ENCODE assay signal across 1 cellular context in the genomic region with DNA sequence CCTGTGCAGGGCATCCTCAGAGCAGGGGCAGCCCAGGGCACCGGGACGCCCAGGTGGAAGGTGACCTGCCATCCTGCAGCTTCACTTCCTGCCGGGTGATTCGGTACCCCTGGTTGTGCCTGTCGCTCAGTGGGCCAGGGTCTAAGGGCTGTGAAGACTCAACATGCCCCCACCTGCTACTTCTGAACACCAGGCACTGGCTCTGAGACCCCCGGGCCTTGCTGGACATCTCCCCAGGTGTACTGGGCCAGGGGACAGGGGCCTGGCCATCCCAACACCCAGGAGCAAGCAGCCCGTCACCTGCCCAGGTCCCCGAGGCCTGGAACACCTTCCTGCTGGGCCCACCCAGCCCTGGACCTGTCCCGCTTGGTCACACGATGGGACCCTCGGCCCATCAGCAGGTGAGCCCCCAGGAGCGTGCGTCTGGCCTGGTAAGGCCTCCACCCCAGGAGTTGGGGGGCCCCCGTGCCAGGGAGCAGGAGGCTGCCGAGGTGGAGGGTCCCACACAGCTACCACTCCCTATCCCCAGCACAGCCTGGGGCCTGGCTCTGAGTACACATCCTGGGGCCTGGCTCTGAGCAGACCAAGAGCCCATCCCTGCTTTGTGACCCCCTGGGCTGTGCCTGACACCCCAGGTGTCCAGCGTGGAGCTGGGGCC.
TF ChIP-seq lines count a peak whose summit lies in the region.

No MANE protein-coding gene starts in this region.

TF ChIP-seq in A549, 52 proteins besides CTCF, POLR2A, EP300 and RAD21:
- TF ChIP-seq TFCP2L1 (CRISPR knock-in tag; IDR thresholded peaks at IDR 0.05): no peak
- no peak for TF ChIP-seq FOSB (CRISPR knock-in tag; IDR thresholded peaks at IDR 0.05)
- no peak for TF ChIP-seq KDM5A (IDR thresholded peaks at IDR 0.05)
- TF ChIP-seq MYC (IDR thresholded peaks at IDR 0.05; ENCODE audit: borderline replicate concordance, low read length): no peak
- TF ChIP-seq PHF8 (IDR thresholded peaks at IDR 0.05; ENCODE audit: borderline replicate concordance, low read depth): no peak
- TF ChIP-seq SMC3 (IDR thresholded peaks at IDR 0.05): no peak
- TF ChIP-seq RFX5 (IDR thresholded peaks at IDR 0.05): no peak
- TF ChIP-seq RCOR1 (IDR thresholded peaks at IDR 0.05; ENCODE audit: low read depth, low read length): no peak
